Comparison of ENCODE assay signal across 11 cellular contexts in the genomic region with DNA sequence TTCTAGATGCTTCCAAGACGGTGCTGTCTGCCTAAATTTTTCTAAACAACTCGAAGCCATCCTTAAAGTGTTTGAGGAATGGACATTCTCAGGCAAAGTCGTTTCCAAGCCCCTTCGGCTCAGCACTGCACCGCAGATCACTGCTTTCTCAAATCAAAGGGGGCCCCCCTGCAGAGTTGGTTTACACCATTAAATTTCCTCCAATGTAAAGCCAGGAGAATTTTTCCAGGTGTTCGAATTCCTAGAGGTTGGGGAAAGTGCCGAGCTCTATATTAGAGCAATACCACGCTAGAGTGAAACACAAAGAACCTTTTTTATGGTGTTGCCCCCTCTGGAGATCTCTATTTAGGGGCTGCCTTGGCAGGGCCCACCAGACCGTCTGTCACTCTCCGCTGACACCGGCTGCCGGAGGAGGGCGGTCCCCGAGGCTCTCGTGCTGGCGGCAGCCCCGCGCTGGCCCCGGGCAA.
DNase-seq lines count a peak whose midpoint lies in the region; ATAC-seq, FAIRE-seq and TF ChIP-seq lines count a peak whose summit lies in the region.
"Had no signal": no experiment of that assay in that cellular context is flagged by ENCODE, and none has a peak within 500 bp of the region (broad histone marks: within the 10 kb centered on the region; RNA-seq: fewer than 3 reads in every experiment).

No MANE protein-coding gene starts in this region.

- in situ Hi-C loops in HAP-1 (cut with MboI; ENCODE audit: low sequenced_read_pairs): no loop called here

- H3K4me3 ChIP-seq in pancreas (peak overlapping the region; percentile 3 to 37 (median 21)), HAP-1 (no peak overlapping the region)

- peak overlapping the region; percentile 48 for H3K27ac ChIP-seq in VCaP
- no peak overlapping the region for H3K27ac ChIP-seq in pancreas
- H3K27ac ChIP-seq: thyroid gland had no signal

- no peaks in the 10 kb centered on the region for H3K9me3 ChIP-seq in pancreas
- no peaks in the 10 kb centered on the region for H3K9me3 ChIP-seq in HAP-1
- H3K9me3 ChIP-seq: thyroid gland had no signal

- H3K27me3 ChIP-seq in pancreas (no peaks in the 10 kb centered on the region), HAP-1 (ENCODE audit: low read depth) (no peaks in the 10 kb centered on the region)
- H3K27me3 ChIP-seq: thyroid gland had no signal

- TF ChIP-seq CTCF in VCaP (conservative IDR thresholded peaks at IDR 0.05) (no peak), pancreas (IDR thresholded peaks at IDR 0.05) (no peak)

- intact Hi-C loops in left ventricle myocardium superior (cut with micrococcal nuclease): no loop called here
- intact Hi-C loops in pancreas (cut with DNase I): no loop called here

- H3K36me3 ChIP-seq in pancreas (no peaks in the 10 kb centered on the region), HAP-1 (replicated peaks) (no peaks in the 10 kb centered on the region)
- H3K36me3 ChIP-seq: thyroid gland had no signal

- peaks cover 0 to 7% (median 4%) of the 10 kb centered on the region in 3 donors for H3K4me1 ChIP-seq in pancreas
- peaks cover 12% of the 10 kb centered on the region for H3K4me1 ChIP-seq in HAP-1

- peak; percentile 39 for ATAC-seq in GM19463 (IDR thresholded peaks at IDR 0.05; ENCODE audit: unreplicated experiment)
- ATAC-seq in left ventricle myocardium superior: peak; percentile 63
- peak in 3 of 4 donors; percentile 70 to 85 (median 80) for ATAC-seq in pancreas
- no peak for ATAC-seq in GM19397 (IDR thresholded peaks at IDR 0.05; ENCODE audit: unreplicated experiment)

- WGBS in pancreas, 2 donors: 33 to 39% methylated on average over 19 of the region's 19 CpGs

- DNase-seq in left ventricle myocardium superior (no peak), pancreas (no peak), inferior parietal cortex (ENCODE audit: extremely low spot score) (no peak), HAP-1 (ENCODE audit: low spot score in 2 of 2) (no peak), kidney tubule cell (ENCODE audit: low spot score) (no peak)
- DNase-seq: activated CD8-positive, alpha-beta memory T cell treated with anti-CD3 and anti-CD28 coated beads, Interleukin-2, amount 50 U/mL, for 4 hours; effector memory CD4-positive, alpha-beta T cell had no signal

- no peak for FAIRE-seq in pancreas (lab: Jason Lieb, UNC)
